8 cellular contexts compared by ENCODE assay signal in genomic region chrX:8738588-8739189, GRCh38. TPM values are rescaled to one million over a fixed set of nuclear protein-coding genes. Genes with fewer than 3 reads are reported as not detected.
DNase-seq lines count a peak whose midpoint lies in the region; ATAC-seq and TF ChIP-seq lines count a peak whose summit lies in the region.

No MANE protein-coding gene starts in this region.

- no peaks in the 10 kb centered on the region for H3K9me3 Mint-ChIP-seq in activated CD4-positive, alpha-beta T cell treated with anti-CD3 and anti-CD28 coated beads, Interleukin-2, amount 10 ng/mL, durations not matched to agents 7 days and 5 days

- TF ChIP-seq POLR2A in GM18505 (IDR thresholded peaks at IDR 0.05; ENCODE audit: borderline replicate concordance, extremely low read depth, insufficient read depth, insufficient read length): no peak

- in situ Hi-C loops in G401 (cut with HindIII; ENCODE audit: low sequenced_read_pairs): no loop called here

- CTCF ChIA-PET in activated CD4-positive, alpha-beta T cell treated with anti-CD3 and anti-CD28 coated beads, Interleukin-2, amount 10 ng/mL, durations not matched to agents 7 days and 5 days (lab: Charles Lee): interaction anchor here (0.5 kb wide), 1 partner anchor 219 kb away, joined by 3 read pairs; no protein-coding TSS in a partner anchor

- no peak for ATAC-seq in GM18505 (IDR thresholded peaks at IDR 0.05; ENCODE audit: unreplicated experiment)

- POLR2A ChIA-PET in activated CD4-positive, alpha-beta T cell treated with anti-CD3 and anti-CD28 coated beads, Interleukin-2, amount 10 ng/mL, durations not matched to agents 7 days and 5 days (lab: Charles Lee): no interaction called here

- peak; percentile 23 for DNase-seq in A172 (ENCODE audit: low spot score)
- peak; percentile 33 for DNase-seq in G401 (ENCODE audit: low spot score)
- peak; percentile 25 for DNase-seq in NCI-H1694 (lab: John Stamatoyannopoulos, UW)
- DNase-seq in activated CD4-positive, alpha-beta T cell treated with anti-CD3 and anti-CD28 coated beads, Interleukin-2, amount 10 ng/mL, durations not matched to agents 7 days and 5 days: peak; percentile 12
- peak in 38 of 42 donors; percentile 11 to 81 (median 60) for DNase-seq in head of caudate nucleus
- peak; percentile 29 for DNase-seq in stimulated activated CD4-positive, alpha-beta T cell treated with anti-CD3 and anti-CD28 coated beads, Interleukin-15, amount 100 ng/mL, for 24 hours
- DNase-seq in NCI-H2029 treated with DMSO at 0.1 percent for 48 hours (lab: John Stamatoyannopoulos, UW): no peak

- H3K4me3 Mint-ChIP-seq in activated CD4-positive, alpha-beta T cell treated with anti-CD3 and anti-CD28 coated beads, Interleukin-2, amount 10 ng/mL, durations not matched to agents 7 days and 5 days: no peak overlapping the region

- peaks cover under 1% of the 10 kb centered on the region for H3K27me3 Mint-ChIP-seq in activated CD4-positive, alpha-beta T cell treated with anti-CD3 and anti-CD28 coated beads, Interleukin-2, amount 10 ng/mL, durations not matched to agents 7 days and 5 days

- H3K4me1 Mint-ChIP-seq in activated CD4-positive, alpha-beta T cell treated with anti-CD3 and anti-CD28 coated beads, Interleukin-2, amount 10 ng/mL, durations not matched to agents 7 days and 5 days: no peaks in the 10 kb centered on the region

- intact Hi-C loops in head of caudate nucleus (cut with DNase I): loop anchor here (10.0 kb wide), 1 partner anchor 554 kb away; no protein-coding TSS in a partner anchor

- no peaks in the 10 kb centered on the region for H3K36me3 Mint-ChIP-seq in activated CD4-positive, alpha-beta T cell treated with anti-CD3 and anti-CD28 coated beads, Interleukin-2, amount 10 ng/mL, durations not matched to agents 7 days and 5 days (ENCODE audit: low read depth)

- H3K27ac Mint-ChIP-seq in activated CD4-positive, alpha-beta T cell treated with anti-CD3 and anti-CD28 coated beads, Interleukin-2, amount 10 ng/mL, durations not matched to agents 7 days and 5 days: no peak overlapping the region

RNA-seq across cellular contexts. Expression of gene ANOS1, which starts 6.8 kb away (rescaled TPM):
- 0.24 and 1.2 TPM in 2 replicates for total RNA-seq in A172 (2014; rRNA removed; shearing (Covaris generic))
- 0.06 TPM in 1 of 2 replicates, not detected in the other for total RNA-seq in G401 (2014; rRNA removed; shearing (Covaris generic))
- total RNA-seq in activated CD4-positive, alpha-beta T cell treated with anti-CD3 and anti-CD28 coated beads, Interleukin-2, amount 10 ng/mL, durations not matched to agents 7 days and 5 days: under 1 TPM in 1 of 2 experiments, not detected in 1; 0.02 TPM
